ENCODE assay signal across 16 cellular contexts in genomic region chr6:157772820-157773219, GRCh38.
"Had no signal": no experiment of that assay in that cellular context is flagged by ENCODE, and none has a peak within 500 bp of the region (broad histone marks: within the 10 kb centered on the region; RNA-seq: fewer than 3 reads in every experiment).

No MANE protein-coding gene starts in this region.

- ATAC-seq: activated CD4-positive, alpha-beta T cell treated with anti-CD3 and anti-CD28 coated beads for 36 hours; activated CD8-positive, alpha-beta memory T cell treated with anti-CD3 and anti-CD28 coated beads, Interleukin-2, amount 10 ng/mL, durations not matched to agents 7 days and 5 days; left ventricle myocardium superior; WTC11 had no signal

- H3K4me3 Mint-ChIP-seq: activated CD4-positive, alpha-beta memory T cell treated with anti-CD3 and anti-CD28 coated beads, Interleukin-2, amount 10 ng/mL, durations not matched to agents 7 days and 5 days; activated CD4-positive, alpha-beta T cell treated with anti-CD3 and anti-CD28 coated beads for 36 hours; activated CD8-positive, alpha-beta memory T cell treated with anti-CD3 and anti-CD28 coated beads, Interleukin-2, amount 10 ng/mL, durations not matched to agents 7 days and 5 days; dendritic cell treated with granulocyte-macrophage colony-stimulating factor and Interleukin-4, amounts not matched to agents 40 ng/mL and 50 ng/mL, for 4 days; WTC11 had no signal

- H3K27ac ChIP-seq: esophagus squamous epithelium, sigmoid colon, tibial artery had no signal

- H3K36me3 ChIP-seq: esophagus squamous epithelium, sigmoid colon, tibial artery had no signal

- H3K36me3 Mint-ChIP-seq: WTC11 had no signal

- H3K4me3 ChIP-seq: esophagus squamous epithelium, sigmoid colon, tibial artery had no signal

- H3K27ac Mint-ChIP-seq: activated CD4-positive, alpha-beta memory T cell treated with anti-CD3 and anti-CD28 coated beads, Interleukin-2, amount 10 ng/mL, durations not matched to agents 7 days and 5 days; activated CD8-positive, alpha-beta memory T cell treated with anti-CD3 and anti-CD28 coated beads, Interleukin-2, amount 10 ng/mL, durations not matched to agents 7 days and 5 days; WTC11 had no signal

- H3K9me3 ChIP-seq: esophagus squamous epithelium, sigmoid colon, tibial artery had no signal

- H3K9me3 Mint-ChIP-seq: dendritic cell treated with granulocyte-macrophage colony-stimulating factor and Interleukin-4, amounts not matched to agents 40 ng/mL and 50 ng/mL, for 4 days had no signal

- H3K4me1 ChIP-seq: esophagus squamous epithelium, sigmoid colon, tibial artery had no signal

- DNase-seq: activated CD4-positive, alpha-beta memory T cell treated with anti-CD3 and anti-CD28 coated beads, Interleukin-2, amount 10 ng/mL, durations not matched to agents 7 days and 5 days; activated CD4-positive, alpha-beta T cell treated with anti-CD3 and anti-CD28 coated beads for 36 hours; activated CD8-positive, alpha-beta memory T cell treated with anti-CD3 and anti-CD28 coated beads, Interleukin-2, amount 10 ng/mL, durations not matched to agents 7 days and 5 days; activated effector memory CD4-positive, alpha-beta T cell treated with Interleukin-2 at 50 U/mL for 16 hours; activated naive CD4-positive, alpha-beta T cell treated with anti-CD3 and anti-CD28 coated beads, Interleukin-2, amount 50 U/mL, for 16 hours; amniotic stem cell; effector memory CD4-positive, alpha-beta T cell; esophagus squamous epithelium; left ventricle myocardium superior; sigmoid colon; stimulated activated CD4-positive, alpha-beta T cell treated with anti-CD3 and anti-CD28 coated beads, Interleukin-4, amount 100 ng/mL, for 4 hours; stimulated activated naive CD4-positive, alpha-beta T cell; substantia nigra; tibial artery had no signal
